Comparison of ENCODE assay signal across 1 cellular context in the genomic region with DNA sequence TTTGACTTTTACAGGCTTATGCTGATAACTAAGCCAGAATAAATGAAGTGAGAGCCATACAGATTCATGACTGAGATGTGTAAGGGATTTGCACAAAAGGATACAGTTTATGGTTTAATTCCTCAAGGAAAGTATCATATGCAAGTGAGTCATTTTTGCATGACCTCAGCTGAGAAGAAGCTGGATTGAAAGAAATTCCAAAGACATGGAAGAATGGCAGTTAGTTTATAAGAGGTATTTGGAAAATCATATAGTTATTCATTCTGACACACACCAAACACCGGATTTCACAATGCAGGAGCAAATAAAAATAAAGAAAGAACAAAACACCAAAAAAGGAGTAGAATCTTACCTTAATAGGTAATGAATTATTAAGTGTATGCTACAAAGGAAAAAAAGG.
TF ChIP-seq lines count a peak whose summit lies in the region.

No MANE protein-coding gene starts in this region.

TF ChIP-seq in IMR-90, 13 proteins besides CTCF, POLR2A, EP300 and RAD21:
- TF ChIP-seq CHD1 (IDR thresholded peaks at IDR 0.05; ENCODE audit: low read depth, low read length) (no peak), FOS (IDR thresholded peaks at IDR 0.05; ENCODE audit: low read depth, low read length) (peak; percentile 74), MXI1 (IDR thresholded peaks at IDR 0.05; ENCODE audit: borderline replicate concordance, low read depth, low read length) (no peak), BHLHE40 (IDR thresholded peaks at IDR 0.05; ENCODE audit: low read depth, low read length) (no peak), MAFK (IDR thresholded peaks at IDR 0.05; ENCODE audit: low read depth, low read length) (no peak), CEBPB (IDR thresholded peaks at IDR 0.05; ENCODE audit: low read depth, low read length) (peak; percentile 87)
- TF ChIP-seq, protein P1, sequence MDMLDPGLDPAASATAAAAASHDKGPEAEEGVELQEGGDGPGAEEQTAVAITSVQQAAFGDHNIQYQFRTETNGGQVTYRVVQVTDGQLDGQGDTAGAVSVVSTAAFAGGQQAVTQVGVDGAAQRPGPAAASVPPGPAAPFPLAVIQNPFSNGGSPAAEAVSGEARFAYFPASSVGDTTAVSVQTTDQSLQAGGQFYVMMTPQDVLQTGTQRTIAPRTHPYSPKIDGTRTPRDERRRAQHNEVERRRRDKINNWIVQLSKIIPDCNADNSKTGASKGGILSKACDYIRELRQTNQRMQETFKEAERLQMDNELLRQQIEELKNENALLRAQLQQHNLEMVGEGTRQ (IDR thresholded peaks at IDR 0.05; ENCODE audit: low read depth, low read length) = no peak
- TF ChIP-seq, protein P2, sequence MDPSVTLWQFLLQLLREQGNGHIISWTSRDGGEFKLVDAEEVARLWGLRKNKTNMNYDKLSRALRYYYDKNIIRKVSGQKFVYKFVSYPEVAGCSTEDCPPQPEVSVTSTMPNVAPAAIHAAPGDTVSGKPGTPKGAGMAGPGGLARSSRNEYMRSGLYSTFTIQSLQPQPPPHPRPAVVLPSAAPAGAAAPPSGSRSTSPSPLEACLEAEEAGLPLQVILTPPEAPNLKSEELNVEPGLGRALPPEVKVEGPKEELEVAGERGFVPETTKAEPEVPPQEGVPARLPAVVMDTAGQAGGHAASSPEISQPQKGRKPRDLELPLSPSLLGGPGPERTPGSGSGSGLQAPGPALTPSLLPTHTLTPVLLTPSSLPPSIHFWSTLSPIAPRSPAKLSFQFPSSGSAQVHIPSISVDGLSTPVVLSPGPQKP (IDR thresholded peaks at IDR 0.05; ENCODE audit: borderline replicate concordance, low read depth, low read length) = no peak
